ENCODE assay signal across 10 cellular contexts in the genomic region with DNA sequence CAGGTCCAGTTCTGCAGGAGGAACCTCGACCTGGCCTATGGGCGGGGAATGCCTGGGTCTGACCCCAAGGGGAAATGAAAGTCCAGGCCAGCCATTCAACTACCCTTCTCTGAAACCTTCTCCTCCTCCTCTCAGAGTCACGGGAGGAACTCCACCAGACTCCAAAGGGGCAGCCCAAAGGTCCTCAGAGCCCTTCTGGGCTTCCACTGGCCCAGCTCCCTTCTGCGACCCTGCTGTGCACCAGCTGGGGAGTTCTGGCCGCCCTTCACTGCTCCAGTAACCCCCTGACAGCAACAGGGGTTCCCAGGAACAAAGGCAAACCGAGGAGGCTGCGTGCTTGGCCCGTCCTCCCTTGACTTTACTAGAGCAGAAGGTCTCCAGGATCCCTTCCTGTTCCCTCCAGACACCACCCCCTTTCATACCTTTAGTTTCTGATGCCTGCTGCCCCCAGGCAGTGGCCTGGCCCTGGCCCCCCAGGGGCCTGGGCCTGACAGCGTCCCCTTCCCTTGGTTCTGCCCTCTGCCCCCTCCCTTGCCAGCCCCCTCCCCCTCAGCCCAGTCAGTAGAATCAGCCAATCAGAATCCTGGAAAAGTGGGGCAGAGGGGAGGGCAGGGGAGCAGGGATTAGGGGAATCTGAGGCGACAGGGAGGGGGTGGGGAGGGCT. TPM values are rescaled to one million over a fixed set of nuclear protein-coding genes. Genes with fewer than 3 reads are reported as not detected.
DNase-seq lines count a peak whose midpoint lies in the region; ATAC-seq, FAIRE-seq and TF ChIP-seq lines count a peak whose summit lies in the region.
"Had no signal": no experiment of that assay in that cellular context is flagged by ENCODE, and none has a peak within 500 bp of the region (broad histone marks: within the 10 kb centered on the region; RNA-seq: fewer than 3 reads in every experiment).

No MANE protein-coding gene starts in this region.

- H3K4me1 Mint-ChIP-seq in immature natural killer cell = peaks cover 7 to 8% of the 10 kb centered on the region in 2 donors

- H3K27ac ChIP-seq in VCaP = peak overlapping the region; percentile 95
- H3K27ac ChIP-seq in mesodermal cell (ENCODE audit: low read depth, low read length, severe bottlenecking) = peak overlapping the region; percentile 5
- H3K27ac ChIP-seq in tibial artery = peak overlapping the region in 1 of 2 donors; percentile 24

- ATAC-seq in HG02610 (IDR thresholded peaks at IDR 0.05; ENCODE audit: unreplicated experiment) = peak; percentile 55

- H3K27me3 Mint-ChIP-seq in immature natural killer cell (ENCODE audit: low read depth in 3 of 3) = peaks cover 0 to 4% (median 3%) of the 10 kb centered on the region in 3 donors

- WGBS in mesodermal cell (ENCODE audit: insufficient coverage in 2 of 2), 2 experiments = 36 to 44% methylated on average over 8 to 10 of the region's 10 CpGs

- H3K4me3 ChIP-seq in mesodermal cell (ENCODE audit: extremely low read depth, insufficient read depth, low read length, poor library complexity, severe bottlenecking) (no peak overlapping the region), tibial artery (no peak overlapping the region)

- H3K9me3 ChIP-seq in mesodermal cell (ENCODE audit: control insufficient read depth, low read length) = no peaks in the 10 kb centered on the region
- no peaks in the 10 kb centered on the region for H3K9me3 ChIP-seq in tibial artery

- FAIRE-seq in D721Med (lab: Jason Lieb, UNC) = no peak

- H3K4me3 Mint-ChIP-seq in immature natural killer cell = no peak overlapping the region

- H3K27ac Mint-ChIP-seq in immature natural killer cell = no peak overlapping the region

- DNase-seq in D721Med (ENCODE audit: insufficient read length, low spot score) (peak; percentile 92), immature natural killer cell (no peak), tibial artery (no peak), NCI-H2171 treated with DMSO at 0.1 percent for 48 hours (lab: John Stamatoyannopoulos, UW) (no peak)
- no peak for DNase-seq in stimulated activated CD4-positive, alpha-beta T cell treated with anti-CD3 and anti-CD28 coated beads, Interleukin-15, amount 100 ng/mL, for 24 hours
- DNase-seq: NCI-H2107 had no signal

- H3K4me1 ChIP-seq in mesodermal cell (ENCODE audit: control insufficient read depth, insufficient read depth, low read length, poor library complexity, severe bottlenecking) = peaks cover 68% of the 10 kb centered on the region
- peaks cover 0 to 17% (median 0%) of the 10 kb centered on the region in 4 donors for H3K4me1 ChIP-seq in tibial artery

- H3K36me3 ChIP-seq in mesodermal cell (ENCODE audit: control insufficient read depth, insufficient read depth, low read length) (peaks cover 7% of the 10 kb centered on the region), tibial artery (peaks cover 0 to 8% (median 0%) of the 10 kb centered on the region in 3 donors)

- no peak for TF ChIP-seq CTCF in D721Med (IDR thresholded peaks at IDR 0.05; ENCODE audit: insufficient read depth, missing control alignments)
- TF ChIP-seq CTCF in VCaP (conservative IDR thresholded peaks at IDR 0.05) = no peak
- no peak for TF ChIP-seq CTCF in tibial artery (IDR thresholded peaks at IDR 0.05)

- H3K9me3 Mint-ChIP-seq in immature natural killer cell = no peaks in the 10 kb centered on the region

- intact Hi-C loops in tibial artery (cut with DNase I; ENCODE audit: low total_unique reads) = no loop called here

- H3K27me3 ChIP-seq in tibial artery = no peaks in the 10 kb centered on the region

- peaks cover 0 to 5% (median 0%) of the 10 kb centered on the region in 3 donors for H3K36me3 Mint-ChIP-seq in immature natural killer cell

RNA-seq across cellular contexts. Expression of gene ZNF385A, which starts 0.8 kb away (rescaled TPM):
- polyA plus RNA-seq in mesodermal cell (2013, experiment 1 of 2) = 24.9 TPM
- 22.0 TPM for polyA plus RNA-seq in mesodermal cell (2013, experiment 2 of 2)
- 1 to 10 TPM; 1.8 to 2.7 (median 2.2) TPM for polyA plus RNA-seq in immature natural killer cell

RNA-seq across cellular contexts. Expression of gene GPR84, which starts 21.1 kb away (rescaled TPM):
- polyA plus RNA-seq in mesodermal cell (2013, experiment 1 of 2) = 0.26 TPM
- polyA plus RNA-seq in mesodermal cell (2013, experiment 2 of 2) = not detected
- not detected for polyA plus RNA-seq in immature natural killer cell
- polyA plus RNA-seq: neural cell had no signal

RNA-seq across cellular contexts. Expression of gene ITGA5, which starts 33.7 kb away (rescaled TPM):
- polyA plus RNA-seq in mesodermal cell (2013, experiment 1 of 2) = 227 TPM
- polyA plus RNA-seq in mesodermal cell (2013, experiment 2 of 2) = 182 TPM
- polyA plus RNA-seq in immature natural killer cell = 100 to 1,000 TPM in 1 of 3 donors, 10 to 100 TPM in 2; 26.2 to 119 (median 65.5) TPM
- polyA plus RNA-seq: neural cell had no signal
